In genomic region chr1:116182019-116182714, GRCh38 we compare ENCODE assay signal across 22 cellular contexts.
"Had no signal": no experiment of that assay in that cellular context is flagged by ENCODE, and none has a peak within 500 bp of the region (broad histone marks: within the 10 kb centered on the region; RNA-seq: fewer than 3 reads in every experiment).

No MANE protein-coding gene starts in this region.

- H3K9me3 ChIP-seq: body of pancreas, lower lobe of right lung, sigmoid colon, thoracic aorta had no signal

- H3K4me1 ChIP-seq: lower lobe of right lung had no signal

- H3K36me3 Mint-ChIP-seq: activated naive CD8-positive, alpha-beta T cell treated with anti-CD3 and anti-CD28 coated beads for 36 hours; immature natural killer cell; mesothelial cell of epicardium; stimulated activated effector memory CD8-positive, alpha-beta T cell treated with anti-CD3 and anti-CD28 coated beads, Interleukin-12 subunit alpha, Interleukin-12 subunit beta, amount 100 ng/mL, for 72 hours had no signal

- DNase-seq: activated B cell treated with CpG ODN at 0.5 μM for 24 hours; activated CD4-positive, alpha-beta T cell treated with anti-CD3 and anti-CD28 coated beads for 48 hours; activated CD8-positive, alpha-beta memory T cell treated with anti-CD3 and anti-CD28 coated beads, Interleukin-2, amount 50 U/mL, for 48 hours; activated gamma-delta T cell; activated naive CD8-positive, alpha-beta T cell treated with anti-CD3 and anti-CD28 coated beads for 36 hours; activated T-cell treated with anti-CD3 and anti-CD28 coated beads, Interleukin-2, amount 50 U/mL, for 72 hours; amygdala; body of pancreas; central memory CD4-positive, alpha-beta T cell; cortex of kidney; effector CD4-positive, alpha-beta T cell; foreskin fibroblast; immature natural killer cell; lower lobe of right lung; sigmoid colon; stimulated activated CD4-positive, alpha-beta T cell treated with anti-CD3 and anti-CD28 coated beads, Interleukin-12 subunit alpha, Interleukin-12 subunit beta, amount 100 ng/mL, for 4 hours; stimulated activated CD4-positive, alpha-beta T cell treated with anti-CD3 and anti-CD28 coated beads, Interleukin-2, amount 100 ng/mL, for 24 hours had no signal

- H3K4me3 Mint-ChIP-seq: activated B cell treated with CpG ODN at 0.5 μM for 24 hours; activated naive CD8-positive, alpha-beta T cell treated with anti-CD3 and anti-CD28 coated beads for 36 hours; activated T-cell treated with anti-CD3 and anti-CD28 coated beads, Interleukin-2, amount 50 U/mL, for 72 hours; immature natural killer cell; mesothelial cell of epicardium; neural crest cell; stimulated activated effector memory CD8-positive, alpha-beta T cell treated with anti-CD3 and anti-CD28 coated beads, Interleukin-12 subunit alpha, Interleukin-12 subunit beta, amount 100 ng/mL, for 72 hours; T-helper 2 cell treated with Interferon-gamma antibody and Interleukin-4, amounts not matched to agents 5 μg/mL and 100 μg/mL, for 36 hours had no signal

- H3K27ac Mint-ChIP-seq: activated B cell treated with CpG ODN at 0.5 μM for 24 hours; activated naive CD8-positive, alpha-beta T cell treated with anti-CD3 and anti-CD28 coated beads for 36 hours; activated T-cell treated with anti-CD3 and anti-CD28 coated beads, Interleukin-2, amount 50 U/mL, for 72 hours; immature natural killer cell; mesothelial cell of epicardium; stimulated activated effector memory CD8-positive, alpha-beta T cell treated with anti-CD3 and anti-CD28 coated beads, Interleukin-12 subunit alpha, Interleukin-12 subunit beta, amount 100 ng/mL, for 72 hours; T-helper 2 cell treated with Interferon-gamma antibody and Interleukin-4, amounts not matched to agents 5 μg/mL and 100 μg/mL, for 36 hours had no signal

- H3K4me3 ChIP-seq: body of pancreas, lower lobe of right lung, sigmoid colon, thoracic aorta had no signal

- H3K4me1 Mint-ChIP-seq: activated B cell treated with CpG ODN at 0.5 μM for 24 hours; activated naive CD8-positive, alpha-beta T cell treated with anti-CD3 and anti-CD28 coated beads for 36 hours; immature natural killer cell; mesothelial cell of epicardium; neural crest cell; stimulated activated effector memory CD8-positive, alpha-beta T cell treated with anti-CD3 and anti-CD28 coated beads, Interleukin-12 subunit alpha, Interleukin-12 subunit beta, amount 100 ng/mL, for 72 hours had no signal

- ATAC-seq: activated T-cell treated with anti-CD3 and anti-CD28 coated beads, Interleukin-2, amount 50 U/mL, for 72 hours; body of pancreas; lower lobe of right lung; stimulated activated effector memory CD8-positive, alpha-beta T cell treated with anti-CD3 and anti-CD28 coated beads, Interleukin-12 subunit alpha, Interleukin-12 subunit beta, amount 100 ng/mL, for 72 hours had no signal

- H3K27ac ChIP-seq: body of pancreas, lower lobe of right lung, sigmoid colon, thoracic aorta had no signal

- H3K27me3 ChIP-seq: body of pancreas, sigmoid colon had no signal

- H3K36me3 ChIP-seq: lower lobe of right lung, sigmoid colon, thoracic aorta had no signal

- H3K9me3 Mint-ChIP-seq: activated B cell treated with CpG ODN at 0.5 μM for 24 hours; activated naive CD8-positive, alpha-beta T cell treated with anti-CD3 and anti-CD28 coated beads for 36 hours; activated T-cell treated with anti-CD3 and anti-CD28 coated beads, Interleukin-2, amount 50 U/mL, for 72 hours; immature natural killer cell; neural crest cell; stimulated activated effector memory CD8-positive, alpha-beta T cell treated with anti-CD3 and anti-CD28 coated beads, Interleukin-12 subunit alpha, Interleukin-12 subunit beta, amount 100 ng/mL, for 72 hours; T-helper 2 cell treated with Interferon-gamma antibody and Interleukin-4, amounts not matched to agents 5 μg/mL and 100 μg/mL, for 36 hours had no signal
